In genomic region chr7:104967088-104967487, GRCh38 we compare ENCODE assay signal across 1 cellular context.
TF ChIP-seq lines count a peak whose summit lies in the region.

No MANE protein-coding gene starts in this region.

TF ChIP-seq in K562, 482 proteins besides CTCF, POLR2A, EP300 and RAD21 (continued from another document):
- TF ChIP-seq BHLHE40 (IDR thresholded peaks at IDR 0.05; ENCODE audit: low read length) (no peak), CBX2 (IDR thresholded peaks at IDR 0.05; ENCODE audit: insufficient read depth, low read length, poor library complexity, severe bottlenecking) (no peak), NONO (IDR thresholded peaks at IDR 0.05; ENCODE audit: low read depth in 2 of 2, low read length in 1 of 2) (peak in 1 of 2 experiments; percentile 61; a peak in 1 of 4 replicates), RHOXF2B (CRISPR knock-in tag; conservative IDR thresholded peaks at IDR 0.05) (no peak), GTF2E2 (tag; IDR thresholded peaks at IDR 0.05) (no peak), BDP1 (IDR thresholded peaks at IDR 0.05; ENCODE audit: insufficient read depth, insufficient read length) (no peak), SNIP1 (IDR thresholded peaks at IDR 0.05; ENCODE audit: low read depth) (no peak), TEAD2 (tag; IDR thresholded peaks at IDR 0.05) (no peak)
